ENCODE assay signal across 1 cellular context in the genomic region with DNA sequence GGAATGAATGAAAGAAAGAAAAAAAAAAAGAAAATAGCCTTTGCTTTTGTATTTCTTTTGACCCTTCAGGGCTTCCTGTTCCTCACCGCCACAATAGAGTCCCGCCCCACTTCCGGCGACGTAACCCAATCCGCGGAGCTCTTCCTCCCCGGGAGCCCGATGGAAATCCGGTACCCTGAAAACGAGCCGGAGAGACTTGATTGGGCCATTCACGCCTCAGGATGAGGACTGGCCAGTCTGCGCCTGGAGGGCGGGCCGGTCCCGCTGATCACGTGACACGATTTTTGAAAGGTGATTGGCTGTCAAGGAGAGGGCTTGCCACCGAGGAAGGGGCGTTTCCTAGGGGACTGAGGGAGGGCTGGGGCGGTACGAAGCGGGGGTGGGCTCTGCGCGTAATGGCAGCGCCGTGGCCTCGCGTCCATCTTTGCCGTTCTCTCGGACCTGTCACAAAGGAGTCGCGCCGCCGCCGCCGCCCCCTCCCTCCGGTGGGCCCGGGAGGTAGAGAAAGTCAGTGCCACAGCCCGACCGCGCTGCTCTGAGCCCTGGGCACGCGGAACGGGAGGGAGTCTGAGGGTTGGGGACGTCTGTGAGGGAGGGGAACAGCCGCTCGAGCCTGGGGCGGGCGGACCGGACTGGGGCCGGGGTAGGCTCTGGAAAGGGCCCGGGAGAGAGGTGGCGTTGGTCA.
TF ChIP-seq lines count a peak whose summit lies in the region.

A gene with protein sequence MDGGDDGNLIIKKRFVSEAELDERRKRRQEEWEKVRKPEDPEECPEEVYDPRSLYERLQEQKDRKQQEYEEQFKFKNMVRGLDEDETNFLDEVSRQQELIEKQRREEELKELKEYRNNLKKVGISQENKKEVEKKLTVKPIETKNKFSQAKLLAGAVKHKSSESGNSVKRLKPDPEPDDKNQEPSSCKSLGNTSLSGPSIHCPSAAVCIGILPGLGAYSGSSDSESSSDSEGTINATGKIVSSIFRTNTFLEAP (minus strand): TSS at position 95 of the 685 bp plus-strand sequence. CDS start 12,185 bp downstream, outside the sequence.
RSPRY1 (plus strand) TSS at position 385 of the 685 bp plus-strand sequence. CDS start 18,330 bp downstream, outside the sequence.

TF ChIP-seq in K562, 482 proteins besides CTCF, POLR2A, EP300 and RAD21 (continued from another document and continues in another):
- TF ChIP-seq UBTF (IDR thresholded peaks at IDR 0.05; ENCODE audit: borderline replicate concordance in 1 of 2, low read depth in 2 of 2, low read length in 2 of 2) (peak in 1 of 2 experiments; percentile 40; a peak in 1 of 4 replicates), E2F5 (CRISPR knock-in tag; IDR thresholded peaks at IDR 0.05) (no peak), ZNF354B (CRISPR knock-in tag; IDR thresholded peaks at IDR 0.05) (no peak), MCM3 (IDR thresholded peaks at IDR 0.05) (no peak), NR4A1 (CRISPR knock-in tag; IDR thresholded peaks at IDR 0.05) (no peak), NR4A1 (tag; IDR thresholded peaks at IDR 0.05) (no peak), ZKSCAN8 (CRISPR knock-in tag; IDR thresholded peaks at IDR 0.05) (no peak), ZFP1 (CRISPR knock-in tag; IDR thresholded peaks at IDR 0.05) (no peak), YY1 (IDR thresholded peaks at IDR 0.05; ENCODE audit: borderline replicate concordance in 1 of 3, control insufficient read depth in 1 of 3, extremely low read depth in 1 of 3, insufficient read depth in 3 of 3, insufficient read length in 1 of 3, insufficient replicate concordance in 2 of 3, low read depth in 1 of 3, low read length in 2 of 3) (peak; percentile 62 to 95 (median 92)), ZC3H11A (IDR thresholded peaks at IDR 0.05; ENCODE audit: low read depth, low read length) (no peak), DDX20 (tag; IDR thresholded peaks at IDR 0.05; ENCODE audit: low read depth) (no peak), NFXL1 (CRISPR knock-in tag; IDR thresholded peaks at IDR 0.05) (no peak), POLR3G (IDR thresholded peaks at IDR 0.05; ENCODE audit: extremely low read depth, insufficient read length, insufficient replicate concordance) (no peak), CREB3 (tag; conservative IDR thresholded peaks at IDR 0.05; ENCODE audit: low read depth) (no peak), ZNF764 (CRISPR knock-in tag; IDR thresholded peaks at IDR 0.05; ENCODE audit: low read depth) (no peak), RBM22 (IDR thresholded peaks at IDR 0.05; ENCODE audit: low read depth, low read length, poor library complexity, severe bottlenecking) (no peak), SIN3A (IDR thresholded peaks at IDR 0.05; ENCODE audit: borderline replicate concordance in 2 of 2, control insufficient read depth in 1 of 2, low read depth in 2 of 2, low read length in 2 of 2) (peak in 1 of 2 experiments; percentile 75; a peak in 1 of 4 replicates), TCFL5 (CRISPR knock-in tag; conservative IDR thresholded peaks at IDR 0.05) (no peak), DPF2 (IDR thresholded peaks at IDR 0.05) (no peak), ZNF695 (CRISPR knock-in tag; IDR thresholded peaks at IDR 0.05) (no peak), NR1H2 (CRISPR knock-in tag; IDR thresholded peaks at IDR 0.05) (no peak), E2F4 (CRISPR knock-in tag; IDR thresholded peaks at IDR 0.05; ENCODE audit: low read depth) (no peak), RBFOX2 (IDR thresholded peaks at IDR 0.05; ENCODE audit: low read depth, low read length) (peak; percentile 90), KDM1A (IDR thresholded peaks at IDR 0.05) (no peak), MITF (IDR thresholded peaks at IDR 0.05) (no peak; the same call in 1 of the 2 replicates), CBFB (CRISPR knock-in tag; IDR thresholded peaks at IDR 0.05) (no peak), GABPB1 (CRISPR knock-in tag; IDR thresholded peaks at IDR 0.05) (peak; percentile 85), ZNF586 (CRISPR knock-in tag; conservative IDR thresholded peaks at IDR 0.05) (no peak), SRSF7 (optimal IDR thresholded peaks at IDR 0.05; ENCODE audit: low read depth, low read length) (no peak), IRF2 (CRISPR knock-in tag; IDR thresholded peaks at IDR 0.05) (no peak), HDAC8 (tag; IDR thresholded peaks at IDR 0.05) (no peak), TARDBP (IDR thresholded peaks at IDR 0.05) (no peak), GTF2A2 (tag; IDR thresholded peaks at IDR 0.05) (no peak), ZNF75A (CRISPR knock-in tag; IDR thresholded peaks at IDR 0.05) (no peak), HNRNPLL (IDR thresholded peaks at IDR 0.05; ENCODE audit: low read depth, low read length, poor library complexity, severe bottlenecking) (peak; percentile 47), CBX3 (IDR thresholded peaks at IDR 0.05; ENCODE audit: borderline replicate concordance in 1 of 2, low read length in 2 of 2) (no peak), CXXC5 (CRISPR knock-in tag; IDR thresholded peaks at IDR 0.05) (peak; percentile 62), DACH1 (IDR thresholded peaks at IDR 0.05; ENCODE audit: partially characterized antibody) (no peak), FOXP1 (CRISPR knock-in tag; IDR thresholded peaks at IDR 0.05) (no peak), PHB (CRISPR knock-in tag; IDR thresholded peaks at IDR 0.05) (peak; percentile 82; the same call in 1 of the 2 replicates), E4F1 (CRISPR knock-in tag; IDR thresholded peaks at IDR 0.05; ENCODE audit: borderline replicate concordance) (no peak)
- TF ChIP-seq, protein P1, sequence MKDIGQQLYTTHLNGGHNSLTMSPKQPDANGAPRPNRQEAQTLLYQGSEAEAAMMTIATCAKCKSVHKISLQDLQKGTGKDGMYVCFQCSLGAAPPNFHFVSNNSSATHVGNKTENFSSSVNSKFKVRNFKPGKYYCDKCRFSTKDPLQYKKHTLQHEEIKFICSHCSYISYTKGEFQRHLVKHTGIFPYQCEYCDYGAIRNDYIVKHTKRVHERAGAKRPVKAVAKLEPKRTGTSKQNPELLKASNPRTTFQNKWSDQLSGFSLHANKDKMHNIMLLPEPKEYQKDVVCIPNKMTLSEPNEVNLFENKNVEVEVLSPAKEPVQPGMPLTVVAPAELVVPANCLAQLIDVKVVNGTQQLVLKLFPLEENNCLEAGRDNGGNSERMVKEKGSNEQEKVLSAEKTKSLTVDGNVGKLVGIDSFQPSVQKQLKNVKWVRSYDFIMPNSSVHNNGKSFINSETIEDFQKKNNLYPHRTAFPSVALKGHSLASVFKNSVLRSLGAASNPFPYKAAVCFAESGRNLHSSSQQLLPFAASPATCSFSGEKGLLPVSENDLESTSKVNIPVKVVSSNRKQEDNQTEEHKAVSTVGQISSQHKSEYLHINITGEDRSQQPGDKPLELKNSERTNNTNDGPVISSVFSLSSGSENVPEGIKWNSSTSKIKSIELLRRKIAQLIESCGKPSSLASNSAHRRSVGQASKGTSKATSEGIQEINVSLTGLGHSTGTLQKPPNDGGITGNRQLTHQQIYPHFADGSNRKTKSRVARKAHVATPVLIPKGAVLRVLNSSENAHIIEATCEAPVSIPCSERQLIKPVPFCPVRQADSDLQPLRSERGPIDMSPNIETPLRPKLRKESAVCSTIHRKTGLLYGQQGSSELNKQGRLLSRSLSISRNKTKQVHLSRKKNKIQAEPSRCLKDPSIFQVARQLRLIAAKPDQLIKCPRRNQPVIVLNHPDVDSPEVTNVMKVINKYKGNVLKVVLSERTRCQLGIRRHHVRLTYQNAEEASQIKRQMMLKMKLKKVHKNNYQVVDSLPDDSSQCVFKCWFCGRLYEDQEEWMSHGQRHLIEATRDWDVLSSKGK (CRISPR knock-in tag; IDR thresholded peaks at IDR 0.05) = no peak
- TF ChIP-seq, protein P2, sequence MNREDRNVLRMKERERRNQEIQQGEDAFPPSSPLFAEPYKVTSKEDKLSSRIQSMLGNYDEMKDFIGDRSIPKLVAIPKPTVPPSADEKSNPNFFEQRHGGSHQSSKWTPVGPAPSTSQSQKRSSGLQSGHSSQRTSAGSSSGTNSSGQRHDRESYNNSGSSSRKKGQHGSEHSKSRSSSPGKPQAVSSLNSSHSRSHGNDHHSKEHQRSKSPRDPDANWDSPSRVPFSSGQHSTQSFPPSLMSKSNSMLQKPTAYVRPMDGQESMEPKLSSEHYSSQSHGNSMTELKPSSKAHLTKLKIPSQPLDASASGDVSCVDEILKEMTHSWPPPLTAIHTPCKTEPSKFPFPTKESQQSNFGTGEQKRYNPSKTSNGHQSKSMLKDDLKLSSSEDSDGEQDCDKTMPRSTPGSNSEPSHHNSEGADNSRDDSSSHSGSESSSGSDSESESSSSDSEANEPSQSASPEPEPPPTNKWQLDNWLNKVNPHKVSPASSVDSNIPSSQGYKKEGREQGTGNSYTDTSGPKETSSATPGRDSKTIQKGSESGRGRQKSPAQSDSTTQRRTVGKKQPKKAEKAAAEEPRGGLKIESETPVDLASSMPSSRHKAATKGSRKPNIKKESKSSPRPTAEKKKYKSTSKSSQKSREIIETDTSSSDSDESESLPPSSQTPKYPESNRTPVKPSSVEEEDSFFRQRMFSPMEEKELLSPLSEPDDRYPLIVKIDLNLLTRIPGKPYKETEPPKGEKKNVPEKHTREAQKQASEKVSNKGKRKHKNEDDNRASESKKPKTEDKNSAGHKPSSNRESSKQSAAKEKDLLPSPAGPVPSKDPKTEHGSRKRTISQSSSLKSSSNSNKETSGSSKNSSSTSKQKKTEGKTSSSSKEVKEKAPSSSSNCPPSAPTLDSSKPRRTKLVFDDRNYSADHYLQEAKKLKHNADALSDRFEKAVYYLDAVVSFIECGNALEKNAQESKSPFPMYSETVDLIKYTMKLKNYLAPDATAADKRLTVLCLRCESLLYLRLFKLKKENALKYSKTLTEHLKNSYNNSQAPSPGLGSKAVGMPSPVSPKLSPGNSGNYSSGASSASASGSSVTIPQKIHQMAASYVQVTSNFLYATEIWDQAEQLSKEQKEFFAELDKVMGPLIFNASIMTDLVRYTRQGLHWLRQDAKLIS (CRISPR knock-in tag; IDR thresholded peaks at IDR 0.05) = peak; percentile 39; the same call in 1 of the 2 replicates
- TF ChIP-seq, protein P3, sequence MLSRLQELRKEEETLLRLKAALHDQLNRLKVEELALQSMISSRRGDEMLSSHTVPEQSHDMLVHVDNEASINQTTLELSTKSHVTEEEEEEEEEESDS (CRISPR knock-in tag; IDR thresholded peaks at IDR 0.05) = no peak
